Comparison of ENCODE assay signal across 35 cellular contexts in the genomic region with DNA sequence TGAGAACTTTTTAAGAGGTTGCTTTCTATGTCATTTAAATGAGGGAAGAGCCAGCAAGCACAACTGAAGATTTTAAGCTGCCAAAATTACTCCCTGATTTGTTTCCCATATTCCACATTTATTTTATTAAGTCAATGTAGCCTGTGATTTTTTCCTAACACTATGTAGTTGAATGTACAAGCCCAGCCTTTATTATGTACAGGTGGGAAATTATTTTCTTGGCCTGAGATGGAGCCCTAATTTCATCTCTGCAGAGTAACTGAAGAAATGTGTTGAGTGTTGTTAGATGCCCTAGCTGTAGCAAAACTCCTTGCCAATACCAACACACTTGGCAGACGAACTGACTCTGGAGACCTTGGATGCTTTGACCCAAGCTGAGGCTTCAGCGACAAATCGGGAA.
"Had no signal": no experiment of that assay in that cellular context is flagged by ENCODE, and none has a peak within 500 bp of the region (broad histone marks: within the 10 kb centered on the region; RNA-seq: fewer than 3 reads in every experiment).

No MANE protein-coding gene starts in this region.

- H3K36me3 ChIP-seq: MG63 had no signal

- H3K9me3 ChIP-seq: MG63 had no signal

- H3K27me3 ChIP-seq: MG63 had no signal

- H3K4me3 ChIP-seq: MG63 had no signal

- DNase-seq: Karpas-422, Kasumi-1, MG63, MM.1S, MV-4-11, NCI-H1048, NCI-H1092, NCI-H1092 treated with DMSO at 0.1 percent for 48 hours, NCI-H1105, NCI-H1105 treated with DMSO at 0.1 percent for 48 hours, NCI-H1417, NCI-H1417 treated with DMSO at 0.1 percent for 48 hours, NCI-H1436, NCI-H1436 treated with DMSO at 0.1 percent for 48 hours, NCI-H146, NCI-H1694, NCI-H1694 treated with DMSO at 0.1 percent for 48 hours, NCI-H187, NCI-H187 treated with DMSO at 0.1 percent for 48 hours, NCI-H1930, NCI-H2029, NCI-H2029 treated with DMSO at 0.1 percent for 48 hours, NCI-H2081, NCI-H2081 treated with DMSO at 0.1 percent for 48 hours, NCI-H2107, NCI-H2171, NCI-H2171 treated with DMSO at 0.1 percent for 48 hours, NCI-H2227 treated with DMSO at 0.1 percent for 48 hours, NCI-H226, NCI-H345, NCI-H446, NCI-H446 treated with DMSO at 0.1 percent for 48 hours, NCI-H510A, NCI-H510A treated with DMSO at 0.1 percent for 48 hours, NCI-H524 had no signal
